8 cellular contexts compared by ENCODE assay signal in the genomic region with DNA sequence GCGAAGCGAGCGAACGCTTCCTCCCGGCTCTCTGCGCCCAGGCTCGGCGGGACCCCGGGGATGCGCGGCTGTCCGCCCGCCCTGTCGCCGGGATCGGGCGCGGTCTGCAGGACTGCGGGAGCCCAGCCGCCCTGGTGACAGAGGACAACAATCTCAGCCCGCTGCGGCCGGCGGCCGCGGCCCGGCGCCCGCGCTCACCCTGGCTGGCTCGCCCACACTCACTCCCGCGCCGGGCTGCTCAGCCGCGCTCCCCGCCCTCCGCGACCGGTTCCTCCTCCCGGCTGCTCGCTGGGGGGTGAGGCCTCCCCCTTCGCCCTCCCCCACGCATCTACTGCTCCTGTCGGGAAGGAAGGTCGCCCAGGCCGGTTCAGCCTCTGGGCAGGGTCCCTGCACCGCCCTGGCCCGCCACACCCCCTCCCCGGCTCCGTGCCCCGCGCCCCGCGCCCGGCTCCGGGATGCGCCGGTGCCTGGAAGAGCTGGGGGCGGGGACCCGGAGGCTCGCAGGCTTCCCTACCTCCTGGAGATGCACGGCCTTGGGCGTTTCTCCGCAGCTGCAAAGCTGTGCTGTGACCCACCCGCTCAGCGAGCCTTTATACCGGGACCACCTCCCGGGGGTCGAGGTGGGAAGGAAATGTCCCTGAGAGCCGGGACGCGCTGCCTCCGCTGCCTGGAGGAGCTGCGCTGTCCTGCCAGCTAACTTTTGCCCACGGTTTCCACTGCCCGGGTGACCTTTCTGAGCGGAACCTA. TPM values are rescaled to one million over a fixed set of nuclear protein-coding genes. Genes with fewer than 3 reads are reported as not detected.
DNase-seq lines count a peak whose midpoint lies in the region; ATAC-seq and TF ChIP-seq lines count a peak whose summit lies in the region.

A gene with protein sequence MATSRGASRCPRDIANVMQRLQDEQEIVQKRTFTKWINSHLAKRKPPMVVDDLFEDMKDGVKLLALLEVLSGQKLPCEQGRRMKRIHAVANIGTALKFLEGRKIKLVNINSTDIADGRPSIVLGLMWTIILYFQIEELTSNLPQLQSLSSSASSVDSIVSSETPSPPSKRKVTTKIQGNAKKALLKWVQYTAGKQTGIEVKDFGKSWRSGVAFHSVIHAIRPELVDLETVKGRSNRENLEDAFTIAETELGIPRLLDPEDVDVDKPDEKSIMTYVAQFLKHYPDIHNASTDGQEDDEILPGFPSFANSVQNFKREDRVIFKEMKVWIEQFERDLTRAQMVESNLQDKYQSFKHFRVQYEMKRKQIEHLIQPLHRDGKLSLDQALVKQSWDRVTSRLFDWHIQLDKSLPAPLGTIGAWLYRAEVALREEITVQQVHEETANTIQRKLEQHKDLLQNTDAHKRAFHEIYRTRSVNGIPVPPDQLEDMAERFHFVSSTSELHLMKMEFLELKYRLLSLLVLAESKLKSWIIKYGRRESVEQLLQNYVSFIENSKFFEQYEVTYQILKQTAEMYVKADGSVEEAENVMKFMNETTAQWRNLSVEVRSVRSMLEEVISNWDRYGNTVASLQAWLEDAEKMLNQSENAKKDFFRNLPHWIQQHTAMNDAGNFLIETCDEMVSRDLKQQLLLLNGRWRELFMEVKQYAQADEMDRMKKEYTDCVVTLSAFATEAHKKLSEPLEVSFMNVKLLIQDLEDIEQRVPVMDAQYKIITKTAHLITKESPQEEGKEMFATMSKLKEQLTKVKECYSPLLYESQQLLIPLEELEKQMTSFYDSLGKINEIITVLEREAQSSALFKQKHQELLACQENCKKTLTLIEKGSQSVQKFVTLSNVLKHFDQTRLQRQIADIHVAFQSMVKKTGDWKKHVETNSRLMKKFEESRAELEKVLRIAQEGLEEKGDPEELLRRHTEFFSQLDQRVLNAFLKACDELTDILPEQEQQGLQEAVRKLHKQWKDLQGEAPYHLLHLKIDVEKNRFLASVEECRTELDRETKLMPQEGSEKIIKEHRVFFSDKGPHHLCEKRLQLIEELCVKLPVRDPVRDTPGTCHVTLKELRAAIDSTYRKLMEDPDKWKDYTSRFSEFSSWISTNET (N-terminal part only) (minus strand): TSS at position 688 of the 747 bp plus-strand sequence. CDS start 9,031 bp downstream, outside the sequence.

- H3K27ac ChIP-seq in skeletal muscle tissue (ENCODE audit: low read depth, low read length) = no peak within 1 kb of the TSS

- H3K27me3 ChIP-seq in skeletal muscle tissue (ENCODE audit: control insufficient read depth in 3 of 3, insufficient read depth in 3 of 3, low read length in 3 of 3) = peaks cover 5 to 24% (median 19%) of the 10 kb centered on the region in 3 donors

- peak within 1 kb of the TSS; percentile 54 to 71 (median 63) for H3K9ac ChIP-seq in skeletal muscle tissue (ENCODE audit: low read depth in 1 of 3, low read length in 3 of 3)

- DNase-seq in AG04449 (ENCODE audit: low read depth, low spot score) (no peak), NCI-H748 (lab: John Stamatoyannopoulos, UW; ENCODE audit: unreplicated experiment) (peak; percentile 68), cardiac fibroblast (ENCODE audit: low read depth in 2 of 2) (peak; percentile 29 to 32), islet precursor cell (peak; percentile 68)

- CTCF ChIA-PET in AG04449 (lab: Yijun Ruan, JAX) = no interaction called here

- H3K36me3 ChIP-seq in skeletal muscle tissue (ENCODE audit: control insufficient read depth in 3 of 3, insufficient read depth in 3 of 3, low read length in 3 of 3) = no peaks in the 10 kb centered on the region

- no peaks in the 10 kb centered on the region for H3K9me3 ChIP-seq in skeletal muscle tissue (ENCODE audit: control insufficient read depth in 3 of 3, low read length in 3 of 3)

- POLR2A ChIA-PET in AG04449 (lab: Yijun Ruan, JAX) = interaction anchor here (0.5 to 1.0 kb wide), 2 partner anchors 85 to 185 kb away, joined by 3 read pairs; no protein-coding TSS in a partner anchor

- peak; percentile 42 for ATAC-seq in GM19025 (IDR thresholded peaks at IDR 0.05; ENCODE audit: low read depth, unreplicated experiment)
- ATAC-seq in HG03571 (IDR thresholded peaks at IDR 0.05; ENCODE audit: unreplicated experiment) = no peak
- ATAC-seq in HG03097 (IDR thresholded peaks at IDR 0.05; ENCODE audit: low FRiP score, unreplicated experiment) = no peak

- TF ChIP-seq CTCF in AG04449 (IDR thresholded peaks at IDR 0.05; ENCODE audit: insufficient read depth, low read length, missing control alignments) (no peak), cardiac fibroblast (IDR thresholded peaks at IDR 0.05; ENCODE audit: low read depth, low read length) (no peak)

- H3K4me3 ChIP-seq in AG04449 (ENCODE audit: low read depth, low read length) (peak within 1 kb of the TSS; percentile 68), cardiac fibroblast (replicated peaks in 1 of 2; ENCODE audit: low read depth in 2 of 2, low read length in 2 of 2) (peak within 1 kb of the TSS; percentile 58 to 59), skeletal muscle tissue (ENCODE audit: low read length in 3 of 3) (peak within 1 kb of the TSS; percentile 82 to 93 (median 82))

- peaks cover 9 to 15% (median 14%) of the 10 kb centered on the region in 3 donors for H3K4me1 ChIP-seq in skeletal muscle tissue (ENCODE audit: control insufficient read depth in 3 of 3, insufficient read depth in 3 of 3, low read length in 3 of 3)

RNA-seq across cellular contexts. Expression of the gene that starts here (rescaled TPM):
- 195 TPM for total RNA-seq in skeletal muscle tissue
